26 cellular contexts compared by ENCODE assay signal in genomic region chr14:103146141-103146709, GRCh38. TPM values are rescaled to one million over a fixed set of nuclear protein-coding genes. Genes with fewer than 3 reads are reported as not detected.
"Had no signal": no experiment of that assay in that cellular context is flagged by ENCODE, and none has a peak within 500 bp of the region (broad histone marks: within the 10 kb centered on the region; RNA-seq: fewer than 3 reads in every experiment).

No MANE protein-coding gene starts in this region.

- H3K27ac ChIP-seq: hepatocyte, left ventricle myocardium inferior, pancreas, prostate gland, skin epidermis, stomach, testis, thyroid gland, transverse colon, upper lobe of right lung had no signal

- H3K36me3 ChIP-seq: left ventricle myocardium inferior, pancreas, prostate gland, stomach, thyroid gland, transverse colon, upper lobe of right lung had no signal

- DNase-seq: islet precursor cell; left ventricle myocardium inferior; midbrain; mucosa of descending colon; naive thymus-derived CD4-positive, alpha-beta T cell; nucleus accumbens; pancreas; retina; stimulated activated CD4-positive, alpha-beta T cell treated with anti-CD3 and anti-CD28 coated beads, Interleukin-12 subunit alpha, Interleukin-12 subunit beta, amount 100 ng/mL, for 4 hours; stimulated activated CD4-positive, alpha-beta T cell treated with anti-CD3 and anti-CD28 coated beads, Interleukin-15, amount 100 ng/mL, for 24 hours; stimulated activated CD4-positive, alpha-beta T cell treated with anti-CD3 and anti-CD28 coated beads, Interleukin-2, amount 100 ng/mL, for 24 hours; stimulated activated CD4-positive, alpha-beta T cell treated with anti-CD3 and anti-CD28 coated beads, Interleukin-4, amount 100 ng/mL, for 1 hour; stimulated activated naive B cell treated with anti-CD40 and anti-IgM and Interleukin-4, amounts not matched to agents 10 μg/mL and 1 μg/mL and 100 μg/mL, for 72 hours; stimulated activated naive CD8-positive, alpha-beta T cell treated with anti-CD3 and anti-CD28 coated beads, Interleukin-15, Interleukin-2, amounts not matched to agents 100 U/mL and 50 U/mL, for 24 hours; stomach; testis; thyroid gland; transverse colon; upper lobe of right lung had no signal

- H2AFZ ChIP-seq: hepatocyte had no signal

- H3K9me3 ChIP-seq: left ventricle myocardium inferior, mucosa of descending colon, pancreas, prostate gland, stomach, testis, thyroid gland, transverse colon, upper lobe of right lung had no signal

- H3K27me3 ChIP-seq: hepatocyte, pancreas, testis, thyroid gland had no signal

- H3K4me2 ChIP-seq: hepatocyte had no signal

- H3K4me1 ChIP-seq: left ventricle myocardium inferior, pancreas, prostate gland, testis, transverse colon, upper lobe of right lung had no signal

- H3K4me3 ChIP-seq: hepatocyte, left ventricle myocardium inferior, mucosa of descending colon, pancreas, prostate gland, skin epidermis, stomach, testis, thyroid gland, transverse colon, upper lobe of right lung had no signal

RNA-seq across cellular contexts. Expression of gene TNFAIP2, which starts 23.0 kb away (rescaled TPM):
- polyA plus RNA-seq: naive thymus-derived CD4-positive, alpha-beta T cell had no signal

RNA-seq across cellular contexts. Expression of gene EXOC3L4, which starts 51.7 kb away (rescaled TPM):
- total RNA-seq: lung microvascular endothelial cell; naive thymus-derived CD4-positive, alpha-beta T cell; natural killer cell treated with Interleukin-12 subunit alpha and Interleukin-12 subunit beta and Interleukin-15 and Interleukin-18, amount 100 ng/mL, for 72 hours; osteoblast had no signal
- polyA plus RNA-seq: naive thymus-derived CD4-positive, alpha-beta T cell; neural cell had no signal
